In the genomic region with DNA sequence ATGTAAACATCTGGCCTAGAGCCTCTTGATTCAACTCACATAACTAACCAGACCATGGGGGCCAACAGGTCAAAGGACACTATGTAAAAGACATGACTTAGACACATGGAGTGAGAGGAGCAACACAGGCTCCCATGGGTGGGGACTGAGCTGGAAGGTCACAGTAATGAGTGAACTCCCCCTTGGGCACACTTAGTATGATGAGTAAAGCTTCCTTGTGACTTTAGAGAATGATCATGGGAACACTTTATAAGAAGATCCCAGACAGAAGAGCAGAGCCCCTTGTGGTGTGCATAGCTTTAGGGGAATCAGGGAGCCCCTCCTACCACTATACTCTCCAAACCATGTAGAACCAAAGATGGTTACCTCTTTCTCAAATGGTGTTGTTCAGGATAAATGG, we compare ENCODE assay signal across 17 cellular contexts. TPM values are rescaled to one million over a fixed set of nuclear protein-coding genes. Genes with fewer than 3 reads are reported as not detected.
DNase-seq lines count a peak whose midpoint lies in the region; ATAC-seq and TF ChIP-seq lines count a peak whose summit lies in the region.
"Had no signal": no experiment of that assay in that cellular context is flagged by ENCODE, and none has a peak within 500 bp of the region (broad histone marks: within the 10 kb centered on the region; RNA-seq: fewer than 3 reads in every experiment).

No MANE protein-coding gene starts in this region.

- H4K20me1 ChIP-seq in DOHH2 (ENCODE audit: control insufficient read depth, insufficient read depth, low read depth, low read length), result no peaks in the 10 kb centered on the region

- TF ChIP-seq CTCF in DOHH2 (IDR thresholded peaks at IDR 0.05; ENCODE audit: low read depth, low read length, poor library complexity, severe bottlenecking) (no peak), activated B cell treated with CpG ODN at 0.5 μM for 24 hours (IDR thresholded peaks at IDR 0.05) (no peak), colonic mucosa (IDR thresholded peaks at IDR 0.05) (no peak)
- TF ChIP-seq CTCF in CD8-positive, alpha-beta T cell (IDR thresholded peaks at IDR 0.05), result no peak

- no peaks in the 10 kb centered on the region for H3K9me3 Mint-ChIP-seq in activated B cell treated with CpG ODN at 0.5 μM for 24 hours
- H3K9me3 Mint-ChIP-seq in stimulated activated naive B cell treated with anti-CD40 and anti-IgM and Interleukin-4, amounts not matched to agents 10 μg/mL and 1 μg/mL and 100 μg/mL, for 72 hours, result peaks cover 0 to 1% of the 10 kb centered on the region in 2 donors
- no peaks in the 10 kb centered on the region for H3K9me3 Mint-ChIP-seq in CD8-positive, alpha-beta T cell
- H3K9me3 Mint-ChIP-seq: CD4-positive, CD25-positive, alpha-beta regulatory T cell; HFFc6 had no signal

- POLR2A ChIA-PET in activated B cell treated with CpG ODN at 0.5 μM for 24 hours (lab: Charles Lee), result interaction anchor here (0.7 to 1.9 kb wide), 2 partner anchors 11 to 13 kb away, joined by 3 to 7 read pairs; no protein-coding TSS in a partner anchor
- POLR2A ChIA-PET in CD8-positive, alpha-beta T cell (lab: Charles Lee), result no interaction called here

- H3K36me3 ChIP-seq in DOHH2 (ENCODE audit: control insufficient read depth, low read length) (peaks cover 83% of the 10 kb centered on the region), colonic mucosa (no peaks in the 10 kb centered on the region)
- H3K36me3 ChIP-seq in CD8-positive, alpha-beta T cell (ENCODE audit: insufficient read depth, low read length), result no peaks in the 10 kb centered on the region
- H3K36me3 ChIP-seq: HAP-1 had no signal

- no peaks in the 10 kb centered on the region for H3K27me3 Mint-ChIP-seq in activated B cell treated with CpG ODN at 0.5 μM for 24 hours
- H3K27me3 Mint-ChIP-seq in stimulated activated naive B cell treated with anti-CD40 and anti-IgM and Interleukin-4, amounts not matched to agents 10 μg/mL and 1 μg/mL and 100 μg/mL, for 72 hours, result no peaks in the 10 kb centered on the region
- H3K27me3 Mint-ChIP-seq in CD8-positive, alpha-beta T cell (ENCODE audit: low read depth), result no peaks in the 10 kb centered on the region

- H3K27ac ChIP-seq in DOHH2 (ENCODE audit: low read depth, low read length) (peak overlapping the region; percentile 99), colonic mucosa (no peak overlapping the region)
- no peak overlapping the region for H3K27ac ChIP-seq in CD8-positive, alpha-beta T cell (ENCODE audit: low read depth, low read length)
- H3K27ac ChIP-seq: A549 had no signal

- H3K4me3 ChIP-seq in DOHH2 (ENCODE audit: low read length) (peak overlapping the region; percentile 51), colonic mucosa (no peak overlapping the region)
- no peak overlapping the region for H3K4me3 ChIP-seq in CD8-positive, alpha-beta T cell (ENCODE audit: low read depth, low read length)
- H3K4me3 ChIP-seq: A549, HAP-1 had no signal

- H3K9me3 ChIP-seq in DOHH2 (ENCODE audit: control insufficient read depth, insufficient read depth, low read length) (no peaks in the 10 kb centered on the region), colonic mucosa (no peaks in the 10 kb centered on the region)
- H3K9me3 ChIP-seq in CD8-positive, alpha-beta T cell (ENCODE audit: low read length), result no peaks in the 10 kb centered on the region
- H3K9me3 ChIP-seq: A549, HAP-1 had no signal

- peaks cover 48% of the 10 kb centered on the region for H3K79me2 ChIP-seq in DOHH2 (ENCODE audit: control insufficient read depth, low read length)

- peaks cover 93% of the 10 kb centered on the region for H3F3A ChIP-seq in DOHH2 (ENCODE audit: control insufficient read depth, insufficient read depth)

- CTCF ChIA-PET in activated B cell treated with CpG ODN at 0.5 μM for 24 hours (lab: Charles Lee), result interaction anchor here (1.2 kb wide), 1 partner anchor 10 kb away, joined by 4 read pairs; a partner anchor contains a TSS
- CTCF ChIA-PET in CD8-positive, alpha-beta T cell (lab: Charles Lee), result interaction anchor here (1.0 to 1.6 kb wide), 2 partner anchors 10 to 419 kb away, joined by 4 read pairs; a partner anchor contains a TSS

- peaks cover 95% of the 10 kb centered on the region for H3K4me1 Mint-ChIP-seq in activated B cell treated with CpG ODN at 0.5 μM for 24 hours
- peaks cover 69 to 94% of the 10 kb centered on the region in 2 donors for H3K4me1 Mint-ChIP-seq in stimulated activated naive B cell treated with anti-CD40 and anti-IgM and Interleukin-4, amounts not matched to agents 10 μg/mL and 1 μg/mL and 100 μg/mL, for 72 hours
- H3K4me1 Mint-ChIP-seq in CD8-positive, alpha-beta T cell (ENCODE audit: low read depth), result peaks cover 65% of the 10 kb centered on the region

- no peaks in the 10 kb centered on the region for H3K27me3 ChIP-seq in DOHH2 (ENCODE audit: control insufficient read depth, low read length)
- no peaks in the 10 kb centered on the region for H3K27me3 ChIP-seq in colonic mucosa
- H3K27me3 ChIP-seq in CD8-positive, alpha-beta T cell (ENCODE audit: insufficient read depth, low read length), result no peaks in the 10 kb centered on the region

- H3K4me1 ChIP-seq in DOHH2 (ENCODE audit: control insufficient read depth, low read length) (peaks cover 100% of the 10 kb centered on the region), colonic mucosa (no peaks in the 10 kb centered on the region)
- H3K4me1 ChIP-seq in CD8-positive, alpha-beta T cell (ENCODE audit: insufficient read depth, low read length), result peaks cover 48% of the 10 kb centered on the region
- H3K4me1 ChIP-seq: A549 had no signal

- no peak for ATAC-seq in activated B cell treated with CpG ODN at 0.5 μM for 24 hours (ENCODE audit: low read depth)
- ATAC-seq in stimulated activated naive B cell treated with anti-CD40 and anti-IgM and Interleukin-4, amounts not matched to agents 10 μg/mL and 1 μg/mL and 100 μg/mL, for 72 hours (replicated peaks), result no peak
- ATAC-seq in CD8-positive, alpha-beta T cell, result no peak
- ATAC-seq: A549 had no signal

- H3K9ac ChIP-seq in colonic mucosa (ENCODE audit: low read depth in 2 of 2, low read length in 2 of 2), result no peak overlapping the region

- intact Hi-C loops in activated B cell treated with CpG ODN at 0.5 μM for 24 hours (cut with micrococcal nuclease) (no loop called here), colonic mucosa (cut with DNase I) (no loop called here)
- intact Hi-C loops in CD8-positive, alpha-beta T cell (cut with DNase I, micrococcal nuclease), result no loop called here

- no peaks in the 10 kb centered on the region for H3K9me2 ChIP-seq in DOHH2 (replicated peaks; ENCODE audit: control insufficient read depth, low read length)

- DNase-seq in NAMALWA (ENCODE audit: low spot score) (peak; percentile 59), activated B cell treated with CpG ODN at 0.5 μM for 24 hours (no peak), activated gamma-delta T cell (lab: John Stamatoyannopoulos, UW) (no peak), colonic mucosa (no peak), HT-29 (ENCODE audit: low spot score) (no peak)
- no peak for DNase-seq in stimulated activated naive B cell treated with anti-CD40 and anti-IgM and Interleukin-4, amounts not matched to agents 10 μg/mL and 1 μg/mL and 100 μg/mL, for 72 hours
- no peak for DNase-seq in CD8-positive, alpha-beta T cell
- DNase-seq: CD4-positive, CD25-positive, alpha-beta regulatory T cell; DMS79; EL; HFFc6; IMR-90; KBM-7 had no signal

- peak overlapping the region; percentile 78 for H3K4me2 ChIP-seq in DOHH2 (ENCODE audit: low read length)
- H3K4me2 ChIP-seq: A549 had no signal

- no peak overlapping the region for H3K4me3 Mint-ChIP-seq in activated B cell treated with CpG ODN at 0.5 μM for 24 hours
- no peak overlapping the region for H3K4me3 Mint-ChIP-seq in stimulated activated naive B cell treated with anti-CD40 and anti-IgM and Interleukin-4, amounts not matched to agents 10 μg/mL and 1 μg/mL and 100 μg/mL, for 72 hours
- no peak overlapping the region for H3K4me3 Mint-ChIP-seq in CD8-positive, alpha-beta T cell
- H3K4me3 Mint-ChIP-seq: CD4-positive, CD25-positive, alpha-beta regulatory T cell; HFFc6 had no signal

- H3K36me3 Mint-ChIP-seq in activated B cell treated with CpG ODN at 0.5 μM for 24 hours (ENCODE audit: low read depth), result peaks cover 39% of the 10 kb centered on the region
- H3K36me3 Mint-ChIP-seq in stimulated activated naive B cell treated with anti-CD40 and anti-IgM and Interleukin-4, amounts not matched to agents 10 μg/mL and 1 μg/mL and 100 μg/mL, for 72 hours, result peaks cover 10 to 35% of the 10 kb centered on the region in 2 donors
- H3K36me3 Mint-ChIP-seq in CD8-positive, alpha-beta T cell, result peaks cover 51% of the 10 kb centered on the region

- peak overlapping the region; percentile 24 for H3K27ac Mint-ChIP-seq in activated B cell treated with CpG ODN at 0.5 μM for 24 hours
- peak overlapping the region; percentile 62 for H3K27ac Mint-ChIP-seq in stimulated activated naive B cell treated with anti-CD40 and anti-IgM and Interleukin-4, amounts not matched to agents 10 μg/mL and 1 μg/mL and 100 μg/mL, for 72 hours
- no peak overlapping the region for H3K27ac Mint-ChIP-seq in CD8-positive, alpha-beta T cell
- H3K27ac Mint-ChIP-seq: CD4-positive, CD25-positive, alpha-beta regulatory T cell; HFFc6 had no signal

RNA-seq across cellular contexts. Expression of a gene that starts 10.2 kb away (rescaled TPM):
- total RNA-seq in activated B cell treated with CpG ODN at 0.5 μM for 24 hours (16.0 and 17.3 TPM in 2 replicates), colonic mucosa (under 1 TPM; 0.16 to 0.17 TPM)
- total RNA-seq in CD8-positive, alpha-beta T cell, result 1 to 10 TPM; 3.1 to 4.3 TPM
- total RNA-seq in HT-29 (2014; rRNA removed; shearing (Covaris generic)), result not detected in 2 replicates
- total RNA-seq: H1, HFFc6, IMR-90 had no signal

RNA-seq across cellular contexts. Expression of a gene that starts 36.7 kb away (rescaled TPM):
- 1.4 and 1.8 TPM in 2 replicates for total RNA-seq in activated B cell treated with CpG ODN at 0.5 μM for 24 hours
- total RNA-seq in colonic mucosa, result 10 to 100 TPM; 25.1 to 39.3 TPM
- total RNA-seq in CD8-positive, alpha-beta T cell, result under 1 TPM; 0.19 to 0.78 TPM
- 14.5 and 17.5 TPM in 2 replicates for total RNA-seq in HT-29 (2014; rRNA removed; shearing (Covaris generic))
